Comparison of ENCODE assay signal across 2 cellular contexts in the genomic region with DNA sequence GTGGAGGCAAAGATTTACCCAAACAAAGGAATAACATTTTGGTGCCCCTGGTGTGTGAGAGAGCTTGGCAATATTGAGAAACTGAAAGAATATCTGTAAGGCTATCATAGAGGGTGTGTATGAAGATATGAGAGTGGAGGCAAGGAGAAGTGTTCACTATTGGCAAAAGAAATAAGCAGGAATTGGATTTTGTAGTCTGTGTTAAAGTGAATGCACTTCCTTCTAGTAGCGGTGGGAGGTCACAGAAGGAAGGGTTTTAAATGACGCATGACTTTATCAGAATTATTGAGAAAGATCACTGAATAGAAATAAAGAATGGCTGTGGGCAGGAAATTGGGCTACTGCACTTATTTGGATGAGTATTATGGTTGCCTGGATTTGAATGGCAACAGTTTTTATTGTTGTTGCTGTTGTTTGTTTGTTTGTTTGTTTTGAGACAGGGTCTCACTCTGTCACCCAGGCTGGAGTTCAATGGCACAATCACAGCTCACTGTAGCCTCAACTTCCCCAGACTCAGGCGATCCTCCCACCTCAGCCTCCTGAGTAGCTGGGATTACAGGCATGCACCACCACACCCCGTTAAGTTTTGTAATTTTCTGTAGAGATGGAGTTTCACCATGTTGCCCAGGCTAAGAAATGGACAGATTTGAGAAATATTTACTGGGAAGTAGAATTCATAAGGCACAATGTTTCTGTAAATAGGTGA.
TF ChIP-seq lines count a peak whose summit lies in the region.

No MANE protein-coding gene starts in this region.

TF ChIP-seq in SK-N-SH, 30 proteins besides CTCF, POLR2A, EP300 and RAD21 (continued from another document):
- TF ChIP-seq, protein P1, sequence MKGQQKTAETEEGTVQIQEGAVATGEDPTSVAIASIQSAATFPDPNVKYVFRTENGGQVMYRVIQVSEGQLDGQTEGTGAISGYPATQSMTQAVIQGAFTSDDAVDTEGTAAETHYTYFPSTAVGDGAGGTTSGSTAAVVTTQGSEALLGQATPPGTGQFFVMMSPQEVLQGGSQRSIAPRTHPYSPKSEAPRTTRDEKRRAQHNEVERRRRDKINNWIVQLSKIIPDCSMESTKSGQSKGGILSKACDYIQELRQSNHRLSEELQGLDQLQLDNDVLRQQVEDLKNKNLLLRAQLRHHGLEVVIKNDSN (IDR thresholded peaks at IDR 0.05; ENCODE audit: borderline replicate concordance, low read depth): no peak
- TF ChIP-seq, protein P2, sequence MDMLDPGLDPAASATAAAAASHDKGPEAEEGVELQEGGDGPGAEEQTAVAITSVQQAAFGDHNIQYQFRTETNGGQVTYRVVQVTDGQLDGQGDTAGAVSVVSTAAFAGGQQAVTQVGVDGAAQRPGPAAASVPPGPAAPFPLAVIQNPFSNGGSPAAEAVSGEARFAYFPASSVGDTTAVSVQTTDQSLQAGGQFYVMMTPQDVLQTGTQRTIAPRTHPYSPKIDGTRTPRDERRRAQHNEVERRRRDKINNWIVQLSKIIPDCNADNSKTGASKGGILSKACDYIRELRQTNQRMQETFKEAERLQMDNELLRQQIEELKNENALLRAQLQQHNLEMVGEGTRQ (IDR thresholded peaks at IDR 0.05; ENCODE audit: borderline replicate concordance, low read depth, low read length): no peak
TF ChIP-seq in SK-N-SH: peak in this region for 1.

TF ChIP-seq in SK-N-SH treated with all-trans-retinoic acid at 6 μM for 48 hours, 23 proteins besides CTCF, POLR2A, EP300 and RAD21 (continued from another document):
- TF ChIP-seq, protein P3, sequence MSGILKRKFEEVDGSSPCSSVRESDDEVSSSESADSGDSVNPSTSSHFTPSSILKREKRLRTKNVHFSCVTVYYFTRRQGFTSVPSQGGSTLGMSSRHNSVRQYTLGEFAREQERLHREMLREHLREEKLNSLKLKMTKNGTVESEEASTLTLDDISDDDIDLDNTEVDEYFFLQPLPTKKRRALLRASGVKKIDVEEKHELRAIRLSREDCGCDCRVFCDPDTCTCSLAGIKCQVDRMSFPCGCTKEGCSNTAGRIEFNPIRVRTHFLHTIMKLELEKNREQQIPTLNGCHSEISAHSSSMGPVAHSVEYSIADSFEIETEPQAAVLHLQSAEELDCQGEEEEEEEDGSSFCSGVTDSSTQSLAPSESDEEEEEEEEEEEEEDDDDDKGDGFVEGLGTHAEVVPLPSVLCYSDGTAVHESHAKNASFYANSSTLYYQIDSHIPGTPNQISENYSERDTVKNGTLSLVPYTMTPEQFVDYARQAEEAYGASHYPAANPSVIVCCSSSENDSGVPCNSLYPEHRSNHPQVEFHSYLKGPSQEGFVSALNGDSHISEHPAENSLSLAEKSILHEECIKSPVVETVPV (CRISPR knock-in tag; IDR thresholded peaks at IDR 0.05): no peak
- no peak for TF ChIP-seq SNAI2 (CRISPR knock-in tag; IDR thresholded peaks at IDR 0.05)
- no peak for TF ChIP-seq ZFP30 (CRISPR knock-in tag; IDR thresholded peaks at IDR 0.05)
- TF ChIP-seq TCF4 (CRISPR knock-in tag; IDR thresholded peaks at IDR 0.05; ENCODE audit: borderline replicate concordance): no peak
